Comparison of ENCODE assay signal across 19 cellular contexts in genomic region chr10:131155218-131155902, GRCh38.
DNase-seq lines count a peak whose midpoint lies in the region; ATAC-seq and TF ChIP-seq lines count a peak whose summit lies in the region.
"Had no signal": no experiment of that assay in that cellular context is flagged by ENCODE, and none has a peak within 500 bp of the region (broad histone marks: within the 10 kb centered on the region; RNA-seq: fewer than 3 reads in every experiment).

No MANE protein-coding gene starts in this region.

- peak; percentile 22 for TF ChIP-seq EP300 in neural cell (conservative IDR thresholded peaks at IDR 0.05; ENCODE audit: poor library complexity, severe bottlenecking)

- no peak overlapping the region for H3K27ac Mint-ChIP-seq in activated T-helper 2 cell treated with anti-CD3 and anti-CD28 coated beads, Interferon-gamma antibody, Interleukin-2, Interleukin-4, amounts not matched to agents 10 μg/mL and 5 μg/mL and 100 μg/mL, durations not matched to agents 14 hours and 24 hours and 36 hours
- H3K27ac Mint-ChIP-seq in activated CD4-positive, alpha-beta memory T cell treated with anti-CD3 and anti-CD28 coated beads for 36 hours = no peak overlapping the region
- H3K27ac Mint-ChIP-seq: B cell; CD8-positive, alpha-beta T cell had no signal

- H3K27me3 Mint-ChIP-seq in activated T-helper 2 cell treated with anti-CD3 and anti-CD28 coated beads, Interferon-gamma antibody, Interleukin-2, Interleukin-4, amounts not matched to agents 10 μg/mL and 5 μg/mL and 100 μg/mL, durations not matched to agents 14 hours and 24 hours and 36 hours (ENCODE audit: low read depth) = peaks cover 5% of the 10 kb centered on the region
- peaks cover 1% of the 10 kb centered on the region for H3K27me3 Mint-ChIP-seq in activated CD4-positive, alpha-beta memory T cell treated with anti-CD3 and anti-CD28 coated beads for 36 hours
- H3K27me3 Mint-ChIP-seq: B cell had no signal

- H3K9me3 Mint-ChIP-seq in activated T-helper 2 cell treated with anti-CD3 and anti-CD28 coated beads, Interferon-gamma antibody, Interleukin-2, Interleukin-4, amounts not matched to agents 10 μg/mL and 5 μg/mL and 100 μg/mL, durations not matched to agents 14 hours and 24 hours and 36 hours = peaks cover 11% of the 10 kb centered on the region
- peaks cover 19% of the 10 kb centered on the region for H3K9me3 Mint-ChIP-seq in activated CD4-positive, alpha-beta memory T cell treated with anti-CD3 and anti-CD28 coated beads for 36 hours

- no peak overlapping the region for H3K9ac ChIP-seq in neural cell (ENCODE audit: low read length)
- H3K9ac ChIP-seq: BLaER1 treated with 17β-estradiol and CSF1 and Interleukin-3, amounts not matched to agents 10 nM and 100 nM had no signal

- no peak overlapping the region for H3K4me2 ChIP-seq in neural cell (ENCODE audit: low read length)

- H3K4me3 ChIP-seq in HEK293 (ENCODE audit: low read depth, low read length) = no peak overlapping the region
- H3K4me3 ChIP-seq in left lung = no peak overlapping the region
- H3K4me3 ChIP-seq in neural cell (ENCODE audit: low read length) = no peak overlapping the region
- H3K4me3 ChIP-seq: BLaER1 treated with 17β-estradiol and CSF1 and Interleukin-3, amounts not matched to agents 10 nM and 100 nM had no signal

- H3K4me3 Mint-ChIP-seq in activated T-helper 2 cell treated with anti-CD3 and anti-CD28 coated beads, Interferon-gamma antibody, Interleukin-2, Interleukin-4, amounts not matched to agents 10 μg/mL and 5 μg/mL and 100 μg/mL, durations not matched to agents 14 hours and 24 hours and 36 hours (ENCODE audit: low read depth) = no peak overlapping the region
- no peak overlapping the region for H3K4me3 Mint-ChIP-seq in activated CD4-positive, alpha-beta memory T cell treated with anti-CD3 and anti-CD28 coated beads for 36 hours
- H3K4me3 Mint-ChIP-seq: B cell; CD8-positive, alpha-beta T cell had no signal

- H3K36me3 ChIP-seq in HEK293 (ENCODE audit: control insufficient read depth in 2 of 2, insufficient read depth in 1 of 2, low read length in 2 of 2) = no peaks in the 10 kb centered on the region
- no peaks in the 10 kb centered on the region for H3K36me3 ChIP-seq in left lung
- no peaks in the 10 kb centered on the region for H3K36me3 ChIP-seq in neural cell (ENCODE audit: insufficient read depth, low read length)

- ATAC-seq in left lung = no peak
- ATAC-seq: CD8-positive, alpha-beta T cell; HCT116 had no signal

- peaks cover 0 to 50% of the 10 kb centered on the region in 2 donors for H3K27me3 ChIP-seq in left lung
- no peaks in the 10 kb centered on the region for H3K27me3 ChIP-seq in neural cell (ENCODE audit: insufficient read depth, low read depth, low read length)
- H3K27me3 ChIP-seq: BLaER1 treated with 17β-estradiol and CSF1 and Interleukin-3, amounts not matched to agents 10 nM and 100 nM had no signal

- H3K4me1 ChIP-seq in HEK293 (ENCODE audit: control insufficient read depth, insufficient read depth, low read length) (no peaks in the 10 kb centered on the region), left lung (no peaks in the 10 kb centered on the region)

- peak; percentile 19 to 62 for DNase-seq in left lung
- peak; percentile 47 for DNase-seq in retina
- DNase-seq in activated T-helper 2 cell treated with anti-CD3 and anti-CD28 coated beads, Interferon-gamma antibody, Interleukin-2, Interleukin-4, amounts not matched to agents 10 μg/mL and 5 μg/mL and 100 μg/mL, durations not matched to agents 14 hours and 24 hours and 36 hours (ENCODE audit: low spot score) = no peak
- no peak for DNase-seq in activated naive CD4-positive, alpha-beta T cell treated with anti-CD3 and anti-CD28 coated beads, Interleukin-2, amount 50 U/mL, for 16 hours
- no peak for DNase-seq in DMS79 (lab: John Stamatoyannopoulos, UW)
- DNase-seq in activated CD4-positive, alpha-beta memory T cell treated with anti-CD3 and anti-CD28 coated beads for 36 hours = no peak
- DNase-seq: 8988T; Calu3; CD8-positive, alpha-beta T cell; DMS 273 treated with DMSO at 0.1 percent for 48 hours; DMS53; GDM1; GOT3; H7 had no signal

- H3K36me3 Mint-ChIP-seq in activated T-helper 2 cell treated with anti-CD3 and anti-CD28 coated beads, Interferon-gamma antibody, Interleukin-2, Interleukin-4, amounts not matched to agents 10 μg/mL and 5 μg/mL and 100 μg/mL, durations not matched to agents 14 hours and 24 hours and 36 hours (ENCODE audit: low read depth) = no peaks in the 10 kb centered on the region
- H3K36me3 Mint-ChIP-seq in activated CD4-positive, alpha-beta memory T cell treated with anti-CD3 and anti-CD28 coated beads for 36 hours = peaks cover 2% of the 10 kb centered on the region
- H3K36me3 Mint-ChIP-seq: CD8-positive, alpha-beta T cell had no signal

- no peaks in the 10 kb centered on the region for H3K4me1 Mint-ChIP-seq in activated T-helper 2 cell treated with anti-CD3 and anti-CD28 coated beads, Interferon-gamma antibody, Interleukin-2, Interleukin-4, amounts not matched to agents 10 μg/mL and 5 μg/mL and 100 μg/mL, durations not matched to agents 14 hours and 24 hours and 36 hours (ENCODE audit: low read depth)
- no peaks in the 10 kb centered on the region for H3K4me1 Mint-ChIP-seq in activated CD4-positive, alpha-beta memory T cell treated with anti-CD3 and anti-CD28 coated beads for 36 hours (ENCODE audit: low read depth)
- H3K4me1 Mint-ChIP-seq: B cell had no signal

- intact Hi-C loops in left lung (cut with DNase I) = no loop called here
- intact Hi-C loops in activated T-helper 2 cell treated with anti-CD3 and anti-CD28 coated beads, Interferon-gamma antibody, Interleukin-2, Interleukin-4, amounts not matched to agents 10 μg/mL and 5 μg/mL and 100 μg/mL, durations not matched to agents 14 hours and 24 hours and 36 hours (cut with micrococcal nuclease) = no loop called here
- intact Hi-C loops in activated CD4-positive, alpha-beta memory T cell treated with anti-CD3 and anti-CD28 coated beads for 36 hours (cut with micrococcal nuclease) = no loop called here

- H2AFZ ChIP-seq in neural cell (ENCODE audit: low read depth, low read length) = no peak overlapping the region

- POLR2A ChIA-PET in HEK293 (lab: Yijun Ruan, JAX) = no interaction called here
- POLR2A ChIA-PET in activated CD4-positive, alpha-beta memory T cell treated with anti-CD3 and anti-CD28 coated beads for 36 hours (lab: Charles Lee) = no interaction called here

- H3F3A ChIP-seq in neural cell (ENCODE audit: insufficient read depth, low read length, poor library complexity, severe bottlenecking) = no peaks in the 10 kb centered on the region

- TF ChIP-seq RAD21 in neural cell (conservative IDR thresholded peaks at IDR 0.05) = no peak

- no peaks in the 10 kb centered on the region for H4K20me1 ChIP-seq in neural cell (ENCODE audit: insufficient read depth)
- H4K20me1 ChIP-seq: BLaER1 treated with 17β-estradiol and CSF1 and Interleukin-3, amounts not matched to agents 10 nM and 100 nM had no signal

- no peak for TF ChIP-seq CTCF in HEK293 (tag by site-specific recombination; IDR thresholded peaks at IDR 0.05)
- TF ChIP-seq CTCF in left lung (IDR thresholded peaks at IDR 0.05) = no peak
- TF ChIP-seq CTCF in neural cell (IDR thresholded peaks at IDR 0.05; ENCODE audit: poor library complexity, severe bottlenecking) = no peak

- CTCF ChIA-PET in HEK293 (lab: Yijun Ruan, JAX) = no interaction called here
- CTCF ChIA-PET in activated CD4-positive, alpha-beta memory T cell treated with anti-CD3 and anti-CD28 coated beads for 36 hours (lab: Charles Lee) = no interaction called here

- no peaks in the 10 kb centered on the region for H3K79me2 ChIP-seq in neural cell (replicated peaks; ENCODE audit: insufficient read depth, low read length)

- no peak overlapping the region for H3K27ac ChIP-seq in HEK293 (ENCODE audit: extremely low read depth, low read depth, low read length)
- H3K27ac ChIP-seq in left lung = no peak overlapping the region
- H3K27ac ChIP-seq in neural cell (ENCODE audit: low read length) = no peak overlapping the region
- H3K27ac ChIP-seq: BLaER1 treated with 17β-estradiol and CSF1 and Interleukin-3, amounts not matched to agents 10 nM and 100 nM had no signal

- no peaks in the 10 kb centered on the region for H3K9me3 ChIP-seq in HEK293 (ENCODE audit: control insufficient read depth, insufficient read depth, low read depth, low read length)
- H3K9me3 ChIP-seq in left lung = peaks cover 0 to 22% of the 10 kb centered on the region in 2 donors
- no peaks in the 10 kb centered on the region for H3K9me3 ChIP-seq in neural cell (ENCODE audit: low read length)

- H3K9me2 ChIP-seq in neural cell (ENCODE audit: insufficient read depth, low read length) = no peaks in the 10 kb centered on the region

TF ChIP-seq in HEK293, 187 proteins besides CTCF, POLR2A, EP300 and RAD21:
- peak; percentile 26; the same call in 1 of the 2 replicates for TF ChIP-seq ZFHX2 (tag by site-specific recombination; conservative IDR thresholded peaks at IDR 0.05)
- TF ChIP-seq ZNF791 (tag by site-specific recombination; IDR thresholded peaks at IDR 0.05) = no peak
- TF ChIP-seq EGR2 (tag by site-specific recombination; IDR thresholded peaks at IDR 0.05; ENCODE audit: low read depth) = peak; percentile 19; the same call in 1 of the 2 replicates

TF ChIP-seq in neural cell, 6 proteins besides CTCF, POLR2A, EP300 and RAD21 (continues in another document):
- TF ChIP-seq REST (IDR thresholded peaks at IDR 0.05; ENCODE audit: borderline replicate concordance) (no peak), EZH2 (IDR thresholded peaks at IDR 0.05; ENCODE audit: borderline replicate concordance, insufficient read depth, low read length, poor library complexity, severe bottlenecking) (no peak)

Comparison
In these comparisons a context has a peak if more than half of its experiments do, and no peak if none do; other contexts are left out.
1. DNase-seq: peak in left lung (2 of 2) and retina (single experiment); none in activated T-helper 2 cell treated with anti-CD3 and anti-CD28 coated beads, Interferon-gamma antibody, Interleukin-2, Interleukin-4, amounts not matched to agents 10 μg/mL and 5 μg/mL and 100 μg/mL, durations not matched to agents 14 hours and 24 hours and 36 hours (single experiment), activated naive CD4-positive, alpha-beta T cell treated with anti-CD3 and anti-CD28 coated beads, Interleukin-2, amount 50 U/mL, for 16 hours (single experiment), DMS79 (single experiment) and activated CD4-positive, alpha-beta memory T cell treated with anti-CD3 and anti-CD28 coated beads for 36 hours (single experiment).